ENCODE assay signal across 3 cellular contexts in genomic region chr15:80252281-80252619, GRCh38.
TF ChIP-seq lines count a peak whose summit lies in the region.

No MANE protein-coding gene starts in this region.

TF ChIP-seq in A549, 52 proteins besides CTCF, POLR2A, EP300 and RAD21 (continued from another document):
- TF ChIP-seq POLR2AphosphoS2 (conservative IDR thresholded peaks at IDR 0.05; ENCODE audit: low read length), result no peak
- TF ChIP-seq JUN (IDR thresholded peaks at IDR 0.05), result no peak
- peak; percentile 94; the same call in 1 of the 2 replicates for TF ChIP-seq CBX8 (IDR thresholded peaks at IDR 0.05)
- no peak for TF ChIP-seq RCOR1 (IDR thresholded peaks at IDR 0.05; ENCODE audit: low read depth, low read length)
- no peak for TF ChIP-seq JUNB (IDR thresholded peaks at IDR 0.05)
- peak; percentile 18 for TF ChIP-seq ZFP36 (IDR thresholded peaks at IDR 0.05; ENCODE audit: borderline replicate concordance, partially characterized antibody)
- TF ChIP-seq BHLHE40 (IDR thresholded peaks at IDR 0.05; ENCODE audit: low read depth, low read length), result no peak
- TF ChIP-seq MAX (IDR thresholded peaks at IDR 0.05), result no peak
- no peak for TF ChIP-seq SREBF2 (IDR thresholded peaks at IDR 0.05)
- TF ChIP-seq ESRRA (IDR thresholded peaks at IDR 0.05; ENCODE audit: borderline replicate concordance, low read length), result no peak
- TF ChIP-seq HMGXB4 (CRISPR knock-in tag; IDR thresholded peaks at IDR 0.05; ENCODE audit: borderline replicate concordance), result no peak
- TF ChIP-seq ATOH8 (CRISPR knock-in tag; IDR thresholded peaks at IDR 0.05; ENCODE audit: low read depth), result no peak
- TF ChIP-seq NPAS2 (CRISPR knock-in tag; IDR thresholded peaks at IDR 0.05; ENCODE audit: borderline replicate concordance), result no peak
- no peak for TF ChIP-seq PHF8 (IDR thresholded peaks at IDR 0.05; ENCODE audit: borderline replicate concordance, low read depth)
- no peak for TF ChIP-seq HOXB13 (CRISPR knock-in tag; IDR thresholded peaks at IDR 0.05; ENCODE audit: low read depth)

TF ChIP-seq in HEK293, 187 proteins besides CTCF, POLR2A, EP300 and RAD21 (continued from another document and continues in another):
- TF ChIP-seq GLIS1 (tag by site-specific recombination; IDR thresholded peaks at IDR 0.05) (0 out of 2 replicates have a peak, but pooled peaks have one; percentile 46), PRDM10 (tag by site-specific recombination; IDR thresholded peaks at IDR 0.05) (peak; percentile 59), REST (tag by site-specific recombination; IDR thresholded peaks at IDR 0.05) (no peak), MEIS1 (CRISPR knock-in tag; IDR thresholded peaks at IDR 0.05; ENCODE audit: borderline replicate concordance) (no peak), ZNF768 (tag by site-specific recombination; IDR thresholded peaks at IDR 0.05) (no peak), KLF9 (tag by site-specific recombination; IDR thresholded peaks at IDR 0.05; ENCODE audit: low read depth) (no peak), KLF17 (tag by site-specific recombination; IDR thresholded peaks at IDR 0.05) (no peak)

TF ChIP-seq in H1, 55 proteins besides CTCF, POLR2A, EP300 and RAD21 (continued from another document):
- TF ChIP-seq E2F6 (IDR thresholded peaks at IDR 0.05), result no peak
- TF ChIP-seq BCL11A (IDR thresholded peaks at IDR 0.05; ENCODE audit: low read depth in 2 of 2, low read length in 2 of 2), result no peak
- TF ChIP-seq CHD7 (IDR thresholded peaks at IDR 0.05; ENCODE audit: insufficient replicate concordance, low read length), result no peak
- no peak for TF ChIP-seq JUN (IDR thresholded peaks at IDR 0.05; ENCODE audit: low read depth, low read length)
- no peak for TF ChIP-seq SP4 (IDR thresholded peaks at IDR 0.05; ENCODE audit: low read length)
- no peak for TF ChIP-seq HDAC2 (IDR thresholded peaks at IDR 0.05; ENCODE audit: borderline replicate concordance in 1 of 2, low read depth in 2 of 2, low read length in 2 of 2)
- TF ChIP-seq SAP30 (IDR thresholded peaks at IDR 0.05; ENCODE audit: insufficient read depth, insufficient replicate concordance, low read length), result no peak
- TF ChIP-seq HDAC6 (IDR thresholded peaks at IDR 0.05; ENCODE audit: low read depth, low read length), result no peak
- TF ChIP-seq SIN3A (conservative IDR thresholded peaks at IDR 0.05 in 1 of 2, IDR thresholded peaks at IDR 0.05 in 1 of 2; ENCODE audit: low read depth in 1 of 2, low read length in 2 of 2), result no peak
- no peak for TF ChIP-seq YY1 (IDR thresholded peaks at IDR 0.05; ENCODE audit: low read depth, low read length)
- no peak for TF ChIP-seq NANOG (IDR thresholded peaks at IDR 0.05; ENCODE audit: insufficient read depth, low read depth, low read length, poor library complexity, severe bottlenecking)
- no peak for TF ChIP-seq CBX8 (IDR thresholded peaks at IDR 0.05; ENCODE audit: borderline replicate concordance, low read depth, low read length)
- TF ChIP-seq ZNF274 (IDR thresholded peaks at IDR 0.05; ENCODE audit: borderline replicate concordance, extremely low read depth, low read length), result no peak
- TF ChIP-seq SP2 (IDR thresholded peaks at IDR 0.05; ENCODE audit: low read length), result no peak
- TF ChIP-seq TBP (IDR thresholded peaks at IDR 0.05; ENCODE audit: low read depth, low read length), result no peak
TF ChIP-seq in H1: peak in this region for 0.
